14 cellular contexts compared by ENCODE assay signal in the genomic region with DNA sequence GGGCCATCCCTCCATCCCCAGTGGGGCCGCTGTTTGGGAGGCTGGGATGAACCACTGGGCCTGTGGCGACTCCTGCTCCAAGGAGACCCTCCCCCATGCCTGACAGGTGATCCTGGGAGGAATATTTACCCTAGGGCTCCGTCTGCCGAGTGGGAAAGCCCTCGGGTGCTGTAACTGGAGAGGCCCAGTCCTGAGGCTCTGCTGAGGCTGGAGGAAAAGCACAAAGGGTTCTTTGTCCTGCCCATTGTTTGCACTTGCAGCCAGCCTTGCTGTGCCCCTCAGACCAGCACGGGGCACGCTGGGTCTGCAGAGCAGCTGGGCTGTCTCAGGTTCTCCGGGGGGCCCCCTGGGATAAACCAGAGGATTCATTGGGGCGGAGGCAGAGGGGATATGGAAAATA.
DNase-seq lines count a peak whose midpoint lies in the region; ATAC-seq and TF ChIP-seq lines count a peak whose summit lies in the region.
"Had no signal": no experiment of that assay in that cellular context is flagged by ENCODE, and none has a peak within 500 bp of the region (broad histone marks: within the 10 kb centered on the region; RNA-seq: fewer than 3 reads in every experiment).

No MANE protein-coding gene starts in this region.

- H3K9me3 ChIP-seq in SJCRH30 (replicated peaks) (no peaks in the 10 kb centered on the region), SK-N-SH (no peaks in the 10 kb centered on the region), esophagus squamous epithelium (no peaks in the 10 kb centered on the region)
- H3K9me3 ChIP-seq: testis had no signal

- no peaks in the 10 kb centered on the region for H3K79me2 ChIP-seq in SK-N-SH (ENCODE audit: insufficient read depth)

- no peak for TF ChIP-seq EP300 in SK-N-SH (IDR thresholded peaks at IDR 0.05; ENCODE audit: borderline replicate concordance in 1 of 2, low read depth in 1 of 2, low read length in 1 of 2)

- H3K4me2 ChIP-seq in SK-N-SH: no peak overlapping the region

- no peak for TF ChIP-seq RAD21 in SK-N-SH (IDR thresholded peaks at IDR 0.05; ENCODE audit: low read length)

- DNase-seq in NCI-H510A treated with DMSO at 0.1 percent for 48 hours (lab: John Stamatoyannopoulos, UW): peak; percentile 14
- no peak for DNase-seq in NCI-H510A (lab: John Stamatoyannopoulos, UW)
- DNase-seq in SJCRH30: peak; percentile 97 to 99
- no peak for DNase-seq in left colon
- DNase-seq in SK-N-SH: no peak
- DNase-seq in foreskin melanocyte: no peak
- no peak for DNase-seq in esophagus squamous epithelium (lab: John Stamatoyannopoulos, UW)
- DNase-seq in natural killer cell: no peak
- DNase-seq: activated CD4-positive, alpha-beta T cell treated with anti-CD3 and anti-CD28 coated beads, Interleukin-2, amount 10 ng/mL, durations not matched to agents 24 days and 14 days; MV-4-11; testis had no signal

- H4K20me1 ChIP-seq in SK-N-SH (ENCODE audit: insufficient read depth): no peaks in the 10 kb centered on the region

- H3K4me3 Mint-ChIP-seq in natural killer cell: no peak overlapping the region
- H3K4me3 Mint-ChIP-seq: activated CD4-positive, alpha-beta T cell treated with anti-CD3 and anti-CD28 coated beads, Interleukin-2, amount 10 ng/mL, durations not matched to agents 24 days and 14 days had no signal

- CTCF ChIA-PET in SK-N-SH (lab: Yijun Ruan, JAX): no interaction called here

- H3K9ac ChIP-seq in SK-N-SH: no peak overlapping the region

- TF ChIP-seq CTCF in SK-N-SH (IDR thresholded peaks at IDR 0.05) (no peak), esophagus squamous epithelium (IDR thresholded peaks at IDR 0.05) (no peak), natural killer cell (IDR thresholded peaks at IDR 0.05) (no peak)

- POLR2A ChIA-PET in SK-N-SH (lab: Yijun Ruan, JAX): no interaction called here

- H3K4me3 ChIP-seq in SJCRH30 (no peak overlapping the region), SK-N-SH (ENCODE audit: low read depth in 2 of 2, low read length in 1 of 2) (no peak overlapping the region), esophagus squamous epithelium (no peak overlapping the region)
- H3K4me3 ChIP-seq: skin epidermis, testis had no signal

- H3K9me3 Mint-ChIP-seq in natural killer cell: no peaks in the 10 kb centered on the region
- H3K9me3 Mint-ChIP-seq: activated CD4-positive, alpha-beta T cell treated with anti-CD3 and anti-CD28 coated beads, Interleukin-2, amount 10 ng/mL, durations not matched to agents 24 days and 14 days; activated T-helper 2 cell treated with anti-CD3 and anti-CD28 coated beads, Interferon-gamma antibody, Interleukin-2, Interleukin-4, amounts not matched to agents 10 μg/mL and 5 μg/mL and 100 μg/mL, durations not matched to agents 14 hours and 24 hours and 36 hours had no signal

- H3K27me3 Mint-ChIP-seq in natural killer cell (ENCODE audit: low read depth in 2 of 2): peaks cover 8 to 11% of the 10 kb centered on the region in 2 donors
- H3K27me3 Mint-ChIP-seq: activated CD4-positive, alpha-beta T cell treated with anti-CD3 and anti-CD28 coated beads, Interleukin-2, amount 10 ng/mL, durations not matched to agents 24 days and 14 days had no signal

- no peak overlapping the region for H3K27ac Mint-ChIP-seq in natural killer cell
- H3K27ac Mint-ChIP-seq: activated CD4-positive, alpha-beta T cell treated with anti-CD3 and anti-CD28 coated beads, Interleukin-2, amount 10 ng/mL, durations not matched to agents 24 days and 14 days; activated T-helper 2 cell treated with anti-CD3 and anti-CD28 coated beads, Interferon-gamma antibody, Interleukin-2, Interleukin-4, amounts not matched to agents 10 μg/mL and 5 μg/mL and 100 μg/mL, durations not matched to agents 14 hours and 24 hours and 36 hours had no signal

- ATAC-seq in left colon: peak; percentile 23
- ATAC-seq in natural killer cell: no peak

- no peaks in the 10 kb centered on the region for H3K9me2 ChIP-seq in SK-N-SH

- peaks cover 54% of the 10 kb centered on the region for H3K4me1 ChIP-seq in SJCRH30
- peaks cover 0 to 12% of the 10 kb centered on the region in 2 experiments; a peak in 3 of 4 replicates for H3K4me1 ChIP-seq in SK-N-SH (ENCODE audit: control insufficient read depth in 1 of 2, insufficient read depth in 2 of 2, low read depth in 1 of 2, low read length in 1 of 2)
- H3K4me1 ChIP-seq in esophagus squamous epithelium: peaks cover 3 to 20% (median 6%) of the 10 kb centered on the region in 3 donors
- H3K4me1 ChIP-seq: testis had no signal

- H3K36me3 ChIP-seq in SJCRH30 (no peaks in the 10 kb centered on the region), SK-N-SH (replicated peaks in 1 of 2; ENCODE audit: control insufficient read depth in 1 of 2, insufficient read depth in 2 of 2, low read length in 1 of 2) (no peaks in the 10 kb centered on the region), esophagus squamous epithelium (no peaks in the 10 kb centered on the region)

- no peak for TF ChIP-seq POLR2A in esophagus squamous epithelium (IDR thresholded peaks at IDR 0.05)

- H3F3A ChIP-seq in SK-N-SH (replicated peaks; ENCODE audit: insufficient read depth): peaks cover 5% of the 10 kb centered on the region

- H3K36me3 Mint-ChIP-seq in natural killer cell: no peaks in the 10 kb centered on the region

- 86% methylated on average over 4 of the region's 9 CpGs for WGBS in SK-N-SH (ENCODE audit: low lambda C conversion rate)
- WGBS in esophagus squamous epithelium, 2 donors: 59 to 74% methylated on average over 3 to 4 of the region's 9 CpGs

- H2AFZ ChIP-seq in SK-N-SH (ENCODE audit: low read depth): no peak overlapping the region

- peak overlapping the region; percentile 87 for H3K27ac ChIP-seq in SJCRH30
- H3K27ac ChIP-seq in SK-N-SH (ENCODE audit: low read depth in 2 of 2, low read length in 1 of 2): no peak overlapping the region
- H3K27ac ChIP-seq in esophagus squamous epithelium: no peak overlapping the region
- H3K27ac ChIP-seq: 22Rv1, skin epidermis, testis had no signal

- H3K27me3 ChIP-seq in SJCRH30 (no peaks in the 10 kb centered on the region), SK-N-SH (ENCODE audit: insufficient read depth) (no peaks in the 10 kb centered on the region), esophagus squamous epithelium (peaks cover 0 to 4% (median 0%) of the 10 kb centered on the region in 4 donors)
- H3K27me3 ChIP-seq: testis had no signal

- no peaks in the 10 kb centered on the region for H3K4me1 Mint-ChIP-seq in natural killer cell
- H3K4me1 Mint-ChIP-seq: activated CD4-positive, alpha-beta T cell treated with anti-CD3 and anti-CD28 coated beads, Interleukin-2, amount 10 ng/mL, durations not matched to agents 24 days and 14 days had no signal

- intact Hi-C loops in left colon (cut with DNase I, micrococcal nuclease): no loop called here
- intact Hi-C loops in esophagus squamous epithelium (cut with DNase I): no loop called here
- intact Hi-C loops in natural killer cell (cut with micrococcal nuclease): no loop called here

TF ChIP-seq in SK-N-SH, 30 proteins besides CTCF, POLR2A, EP300 and RAD21 (continues in another document):
- no peak for TF ChIP-seq NFIC (IDR thresholded peaks at IDR 0.05; ENCODE audit: borderline replicate concordance)
- no peak for TF ChIP-seq GABPA (IDR thresholded peaks at IDR 0.05; ENCODE audit: low read depth)
- TF ChIP-seq JUND (IDR thresholded peaks at IDR 0.05): no peak
- no peak for TF ChIP-seq NRF1 (IDR thresholded peaks at IDR 0.05; ENCODE audit: low read depth, low read length)
- TF ChIP-seq SIN3A (IDR thresholded peaks at IDR 0.05; ENCODE audit: borderline replicate concordance, low read depth, low read length): no peak
- TF ChIP-seq, protein P1, sequence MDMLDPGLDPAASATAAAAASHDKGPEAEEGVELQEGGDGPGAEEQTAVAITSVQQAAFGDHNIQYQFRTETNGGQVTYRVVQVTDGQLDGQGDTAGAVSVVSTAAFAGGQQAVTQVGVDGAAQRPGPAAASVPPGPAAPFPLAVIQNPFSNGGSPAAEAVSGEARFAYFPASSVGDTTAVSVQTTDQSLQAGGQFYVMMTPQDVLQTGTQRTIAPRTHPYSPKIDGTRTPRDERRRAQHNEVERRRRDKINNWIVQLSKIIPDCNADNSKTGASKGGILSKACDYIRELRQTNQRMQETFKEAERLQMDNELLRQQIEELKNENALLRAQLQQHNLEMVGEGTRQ (IDR thresholded peaks at IDR 0.05; ENCODE audit: borderline replicate concordance, low read depth, low read length): no peak
- TF ChIP-seq POLR2AphosphoS5 (IDR thresholded peaks at IDR 0.05; ENCODE audit: low read depth, low read length): no peak
- TF ChIP-seq RXRA (IDR thresholded peaks at IDR 0.05; ENCODE audit: borderline replicate concordance, low read depth): no peak
- no peak for TF ChIP-seq RCOR1 (IDR thresholded peaks at IDR 0.05; ENCODE audit: low read length)
- no peak for TF ChIP-seq EZH2phosphoT487 (IDR thresholded peaks at IDR 0.05; ENCODE audit: borderline replicate concordance, low read depth)
- TF ChIP-seq, protein P2, sequence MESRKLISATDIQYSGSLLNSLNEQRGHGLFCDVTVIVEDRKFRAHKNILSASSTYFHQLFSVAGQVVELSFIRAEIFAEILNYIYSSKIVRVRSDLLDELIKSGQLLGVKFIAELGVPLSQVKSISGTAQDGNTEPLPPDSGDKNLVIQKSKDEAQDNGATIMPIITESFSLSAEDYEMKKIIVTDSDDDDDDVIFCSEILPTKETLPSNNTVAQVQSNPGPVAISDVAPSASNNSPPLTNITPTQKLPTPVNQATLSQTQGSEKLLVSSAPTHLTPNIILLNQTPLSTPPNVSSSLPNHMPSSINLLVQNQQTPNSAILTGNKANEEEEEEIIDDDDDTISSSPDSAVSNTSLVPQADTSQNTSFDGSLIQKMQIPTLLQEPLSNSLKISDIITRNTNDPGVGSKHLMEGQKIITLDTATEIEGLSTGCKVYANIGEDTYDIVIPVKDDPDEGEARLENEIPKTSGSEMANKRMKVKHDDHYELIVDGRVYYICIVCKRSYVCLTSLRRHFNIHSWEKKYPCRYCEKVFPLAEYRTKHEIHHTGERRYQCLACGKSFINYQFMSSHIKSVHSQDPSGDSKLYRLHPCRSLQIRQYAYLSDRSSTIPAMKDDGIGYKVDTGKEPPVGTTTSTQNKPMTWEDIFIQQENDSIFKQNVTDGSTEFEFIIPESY (IDR thresholded peaks at IDR 0.05; ENCODE audit: borderline replicate concordance, low read depth): no peak
- TF ChIP-seq, protein P3, sequence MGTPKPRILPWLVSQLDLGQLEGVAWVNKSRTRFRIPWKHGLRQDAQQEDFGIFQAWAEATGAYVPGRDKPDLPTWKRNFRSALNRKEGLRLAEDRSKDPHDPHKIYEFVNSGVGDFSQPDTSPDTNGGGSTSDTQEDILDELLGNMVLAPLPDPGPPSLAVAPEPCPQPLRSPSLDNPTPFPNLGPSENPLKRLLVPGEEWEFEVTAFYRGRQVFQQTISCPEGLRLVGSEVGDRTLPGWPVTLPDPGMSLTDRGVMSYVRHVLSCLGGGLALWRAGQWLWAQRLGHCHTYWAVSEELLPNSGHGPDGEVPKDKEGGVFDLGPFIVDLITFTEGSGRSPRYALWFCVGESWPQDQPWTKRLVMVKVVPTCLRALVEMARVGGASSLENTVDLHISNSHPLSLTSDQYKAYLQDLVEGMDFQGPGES (IDR thresholded peaks at IDR 0.05; ENCODE audit: low read depth, low read length): no peak
- no peak for TF ChIP-seq GATA2 (CRISPR knock-in tag; IDR thresholded peaks at IDR 0.05)
- TF ChIP-seq MXI1 (IDR thresholded peaks at IDR 0.05; ENCODE audit: low read depth, low read length): no peak
- no peak for TF ChIP-seq ELF1 (IDR thresholded peaks at IDR 0.05)

Comparison
In these comparisons a context has a peak if more than half of its experiments do, and no peak if none do; other contexts are left out.
1. DNase-seq: peak in NCI-H510A treated with DMSO at 0.1 percent for 48 hours (single experiment) and SJCRH30 (2 of 2); none in NCI-H510A (single experiment), left colon (0 of 2), SK-N-SH (single experiment), foreskin melanocyte (single experiment), esophagus squamous epithelium (single experiment) and natural killer cell (single experiment).